8 cellular contexts compared by ENCODE assay signal in genomic region chr6:43170452-43171283, GRCh38. TPM values are rescaled to one million over a fixed set of nuclear protein-coding genes. Genes with fewer than 3 reads are reported as not detected.
A peak's percentile ranks its signal among the peaks of the same experiment; 100 is the strongest.
DNase-seq lines count a peak whose midpoint lies in the region; TF ChIP-seq lines count a peak whose summit lies in the region.

SRF (plus strand) TSS chr6:43171269; CDS start chr6:43171657, 388 bp downstream.

- H4K20me1 ChIP-seq in Loucy (ENCODE audit: insufficient read depth, low read length, poor library complexity, severe bottlenecking): peaks cover 33% of the 10 kb centered on the region

- TF ChIP-seq POLR2A in Raji (IDR thresholded peaks at IDR 0.05; ENCODE audit: insufficient read depth, low read depth, low read length): peak; percentile 78

- peak within 1 kb of the TSS; percentile 84 for H3K4me3 ChIP-seq in Loucy (ENCODE audit: low read length, poor library complexity, severe bottlenecking)
- H3K4me3 ChIP-seq in fibroblast of the aortic adventitia (ENCODE audit: low read depth, low read length): peak within 1 kb of the TSS; percentile 97

- no peaks in the 10 kb centered on the region for H3K9me3 ChIP-seq in Loucy (ENCODE audit: insufficient read depth, low read depth, low read length)

- H3K4me2 ChIP-seq in Loucy (ENCODE audit: low read depth, low read length, poor library complexity, severe bottlenecking): peak within 1 kb of the TSS; percentile 92

- peaks cover 4% of the 10 kb centered on the region for H3K27me3 Mint-ChIP-seq in nephron (ENCODE audit: low read depth)
- no peaks in the 10 kb centered on the region for H3K27me3 Mint-ChIP-seq in stimulated activated naive CD8-positive, alpha-beta T cell treated with anti-CD3 and anti-CD28 coated beads, Interleukin-15, Interleukin-2, amounts not matched to agents 100 ng/mL and 50 ng/mL, for 24 hours

- TF ChIP-seq CTCF in Loucy (conservative IDR thresholded peaks at IDR 0.05; ENCODE audit: low read length) (no peak), fibroblast of the aortic adventitia (IDR thresholded peaks at IDR 0.05; ENCODE audit: insufficient read depth, low read length) (peak; percentile 26), nephron (IDR thresholded peaks at IDR 0.05; ENCODE audit: unreplicated experiment in 3 of 3) (no peak)

- H3K27me3 ChIP-seq in Loucy (ENCODE audit: insufficient read depth, low read length, poor library complexity, severe bottlenecking): no peaks in the 10 kb centered on the region

- H3K9ac ChIP-seq in Loucy (ENCODE audit: low read depth, low read length, poor library complexity, severe bottlenecking): peak within 1 kb of the TSS; percentile 93

- H3K36me3 ChIP-seq in Loucy (ENCODE audit: insufficient read depth, low read length): peaks cover 8% of the 10 kb centered on the region; the same call in 1 of the 2 replicates

- no peaks in the 10 kb centered on the region for H3K9me2 ChIP-seq in Loucy (replicated peaks; ENCODE audit: low read depth, low read length)

- H3K36me3 Mint-ChIP-seq in nephron (ENCODE audit: low read depth): peaks cover 8% of the 10 kb centered on the region
- H3K36me3 Mint-ChIP-seq in stimulated activated naive CD8-positive, alpha-beta T cell treated with anti-CD3 and anti-CD28 coated beads, Interleukin-15, Interleukin-2, amounts not matched to agents 100 ng/mL and 50 ng/mL, for 24 hours (ENCODE audit: low read depth): peaks cover 16% of the 10 kb centered on the region

- H3K4me1 Mint-ChIP-seq in nephron: peaks cover 29% of the 10 kb centered on the region
- H3K4me1 Mint-ChIP-seq in stimulated activated naive CD8-positive, alpha-beta T cell treated with anti-CD3 and anti-CD28 coated beads, Interleukin-15, Interleukin-2, amounts not matched to agents 100 ng/mL and 50 ng/mL, for 24 hours (ENCODE audit: low read depth): peaks cover 41% of the 10 kb centered on the region

- DNase-seq in EH (ENCODE audit: low read depth) (peak; percentile 100), H4 (ENCODE audit: low spot score) (peak; percentile 100), fibroblast of the aortic adventitia (ENCODE audit: low read depth) (peak; percentile 99)
- peak; percentile 97 for DNase-seq in activated T-helper 9 cell treated with anti-CD3 and anti-CD28 coated beads, Interleukin-2, amount 50 U/mL, for 16 hours (ENCODE audit: low read depth)

- H3F3A ChIP-seq in Loucy (ENCODE audit: low read depth): peaks cover 4% of the 10 kb centered on the region; the same call in 1 of the 2 replicates

- H2AFZ ChIP-seq in Loucy (ENCODE audit: low read length): peak within 1 kb of the TSS; percentile 82

- no peaks in the 10 kb centered on the region for H3K9me3 Mint-ChIP-seq in nephron
- no peaks in the 10 kb centered on the region for H3K9me3 Mint-ChIP-seq in stimulated activated naive CD8-positive, alpha-beta T cell treated with anti-CD3 and anti-CD28 coated beads, Interleukin-15, Interleukin-2, amounts not matched to agents 100 ng/mL and 50 ng/mL, for 24 hours

- peak within 1 kb of the TSS; percentile 88 to 97 (median 95) for H3K27ac Mint-ChIP-seq in nephron
- peak within 1 kb of the TSS; percentile 94 for H3K27ac Mint-ChIP-seq in stimulated activated naive CD8-positive, alpha-beta T cell treated with anti-CD3 and anti-CD28 coated beads, Interleukin-15, Interleukin-2, amounts not matched to agents 100 ng/mL and 50 ng/mL, for 24 hours

- H3K4me1 ChIP-seq in Loucy (ENCODE audit: insufficient read depth, low read length, poor library complexity, severe bottlenecking): peaks cover 33% of the 10 kb centered on the region

- H3K4me3 Mint-ChIP-seq in nephron: peak within 1 kb of the TSS; percentile 94 to 95 (median 95)
- H3K4me3 Mint-ChIP-seq in stimulated activated naive CD8-positive, alpha-beta T cell treated with anti-CD3 and anti-CD28 coated beads, Interleukin-15, Interleukin-2, amounts not matched to agents 100 ng/mL and 50 ng/mL, for 24 hours: peak within 1 kb of the TSS; percentile 95

- peaks cover 36% of the 10 kb centered on the region for H3K79me2 ChIP-seq in Loucy (ENCODE audit: insufficient read depth, low read length)

RNA-seq across cellular contexts. Expression of gene SRF, which starts in this region (rescaled TPM):
- total RNA-seq in H4 (2014; rRNA removed; shearing (Covaris generic)): 11.0 and 12.8 TPM in 2 replicates
- total RNA-seq in fibroblast of the aortic adventitia (ENCODE audit: low replicate concordance): 17.5 and 17.9 TPM in 2 replicates

Comparison
In these comparisons a context has a peak if more than half of its experiments do, and no peak if none do; other contexts are left out.
1. Peak in every context shown above with its lines: DNase-seq and H3K4me3 ChIP-seq.